ENCODE assay signal across 24 cellular contexts in the genomic region with DNA sequence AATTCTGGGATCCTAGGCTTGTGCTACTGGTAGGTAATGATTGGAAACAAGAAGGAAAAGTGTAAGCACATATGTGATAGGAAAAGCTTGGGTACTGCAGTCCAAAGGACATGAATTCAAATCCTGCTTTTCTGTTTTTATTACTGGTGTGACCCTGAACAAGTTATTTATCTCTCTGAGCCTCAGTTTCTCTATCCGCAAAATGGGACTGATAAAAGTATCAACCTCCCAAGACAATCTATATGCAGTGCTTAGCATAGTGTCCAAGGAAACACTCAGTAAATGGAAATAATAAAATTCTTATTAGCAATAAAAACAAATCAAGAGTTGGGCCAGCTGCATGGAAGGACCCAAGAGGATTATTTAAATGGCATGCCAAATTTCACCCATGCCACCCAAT.
"Had no signal": no experiment of that assay in that cellular context is flagged by ENCODE, and none has a peak within 500 bp of the region (broad histone marks: within the 10 kb centered on the region; RNA-seq: fewer than 3 reads in every experiment).

No MANE protein-coding gene starts in this region.

- H2AFZ ChIP-seq: PC-9 had no signal

- H3K4me2 ChIP-seq: PC-9 had no signal

- DNase-seq: Karpas-422, KG1, MG63, NCI-H1092, NCI-H1105 treated with DMSO at 0.1 percent for 48 hours, NCI-H1417 treated with DMSO at 0.1 percent for 48 hours, NCI-H146, NCI-H187, NCI-H2029, NCI-H2081 treated with DMSO at 0.1 percent for 48 hours, NCI-H2171, NCI-H226, NCI-H446, NCI-H510A, NCI-H524 treated with DMSO at 0.1 percent for 48 hours, NCI-H69, NCI-H774, OCI-M1, PC-9, Peyer's patch, Right ventricle myocardium superior, SIG-M5 had no signal

- H3K27ac ChIP-seq: PC-9, Peyer's patch, SJSA1, SK-N-MC had no signal

- H3K27me3 ChIP-seq: MG63, Peyer's patch, SJSA1 had no signal

- H3K4me3 ChIP-seq: MG63, PC-9, Peyer's patch, SJSA1, SK-N-MC had no signal

- H3K9me3 ChIP-seq: MG63, Peyer's patch, SJSA1 had no signal
